ENCODE assay signal across 15 cellular contexts in the genomic region with DNA sequence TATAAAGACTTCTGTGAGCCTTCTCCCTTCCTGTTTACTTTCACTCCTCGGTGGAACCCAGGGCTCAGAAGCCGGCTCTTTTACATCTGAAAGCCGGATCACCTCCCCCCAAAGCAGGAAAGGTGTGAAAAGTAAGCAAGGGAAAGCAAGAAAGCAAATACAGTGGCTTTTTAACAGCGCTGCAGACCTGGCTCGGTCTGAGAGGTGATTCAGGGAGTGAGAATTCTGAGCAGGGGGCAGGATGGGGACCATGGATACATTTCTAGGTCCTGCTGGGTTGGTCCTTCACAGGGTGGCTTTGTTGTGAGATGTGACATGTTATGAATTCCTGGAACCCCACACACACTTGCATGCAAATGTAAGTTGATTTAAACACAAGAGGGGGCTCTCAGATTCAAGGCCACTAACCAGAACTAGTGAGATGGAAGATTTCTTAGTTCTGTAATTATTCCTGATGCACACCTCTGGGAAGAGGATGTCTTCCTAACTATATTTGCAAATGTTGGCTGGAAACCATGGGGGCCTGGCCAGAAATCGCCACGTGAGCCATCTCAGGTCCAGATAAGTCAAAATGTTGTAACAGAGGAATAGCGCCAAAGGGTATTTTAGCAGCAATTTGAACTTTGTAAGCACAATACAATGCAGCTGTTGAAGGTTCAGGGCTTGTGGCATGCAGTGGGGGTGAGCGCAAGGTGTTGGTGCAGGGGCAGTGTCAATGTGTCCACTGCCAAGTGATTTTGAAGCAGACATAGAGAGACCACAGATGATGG.
DNase-seq lines count a peak whose midpoint lies in the region; ATAC-seq and TF ChIP-seq lines count a peak whose summit lies in the region.
"Had no signal": no experiment of that assay in that cellular context is flagged by ENCODE, and none has a peak within 500 bp of the region (broad histone marks: within the 10 kb centered on the region; RNA-seq: fewer than 3 reads in every experiment).

No MANE protein-coding gene starts in this region.

- H3K27me3 Mint-ChIP-seq in brain, result no peaks in the 10 kb centered on the region

- TF ChIP-seq CTCF in right atrium auricular region (IDR thresholded peaks at IDR 0.05) (peak in 1 of 2 donors; percentile 19), brain (conservative IDR thresholded peaks at IDR 0.05) (peak; percentile 14 to 25), left lung (IDR thresholded peaks at IDR 0.05) (no peak), upper lobe of right lung (IDR thresholded peaks at IDR 0.05) (no peak)

- H3K36me3 ChIP-seq in right atrium auricular region, result no peaks in the 10 kb centered on the region
- no peaks in the 10 kb centered on the region for H3K36me3 ChIP-seq in left lung
- H3K36me3 ChIP-seq in upper lobe of right lung, result no peaks in the 10 kb centered on the region
- H3K36me3 ChIP-seq: ascending aorta had no signal

- H3K27me3 ChIP-seq in right atrium auricular region (no peaks in the 10 kb centered on the region), left lung (no peaks in the 10 kb centered on the region), upper lobe of right lung (no peaks in the 10 kb centered on the region)
- H3K27me3 ChIP-seq: ascending aorta, testis had no signal

- no peaks in the 10 kb centered on the region for H3K9me3 ChIP-seq in right atrium auricular region
- no peaks in the 10 kb centered on the region for H3K9me3 ChIP-seq in left lung
- no peaks in the 10 kb centered on the region for H3K9me3 ChIP-seq in upper lobe of right lung
- H3K9me3 ChIP-seq: A549, ascending aorta, testis had no signal

- no peaks in the 10 kb centered on the region for H3K36me3 Mint-ChIP-seq in brain
- H3K36me3 Mint-ChIP-seq: activated CD4-positive, alpha-beta memory T cell treated with anti-CD3 and anti-CD28 coated beads for 36 hours had no signal

- intact Hi-C loops in Right ventricle myocardium inferior (cut with DNase I) (loop anchor here (1.0 kb wide), 1 partner anchor 243 kb away; no protein-coding TSS in a partner anchor), left lung (cut with DNase I) (loop anchor here in 1 of 2 donors (10.0 kb wide), 1 partner anchor 243 kb away; no protein-coding TSS in a partner anchor), upper lobe of right lung (cut with DNase I) (no loop called here)

- DNase-seq in Right ventricle myocardium inferior (ENCODE audit: missing footprints), result no peak
- DNase-seq in right atrium auricular region (ENCODE audit: low spot score), result no peak
- no peak for DNase-seq in left lung
- no peak for DNase-seq in upper lobe of right lung
- DNase-seq in A172 (ENCODE audit: low spot score), result no peak
- DNase-seq: activated CD4-positive, alpha-beta memory T cell treated with anti-CD3 and anti-CD28 coated beads for 36 hours; foreskin fibroblast; NCI-H1105; NCI-H446 treated with DMSO at 0.1 percent for 48 hours; testis had no signal

- H3K27ac ChIP-seq in right atrium auricular region (no peak overlapping the region), left lung (no peak overlapping the region), upper lobe of right lung (no peak overlapping the region)
- H3K27ac ChIP-seq: A549, ascending aorta, testis had no signal

- H3K4me3 Mint-ChIP-seq in brain, result peak overlapping the region in 1 of 5 experiments; percentile 32
- H3K4me3 Mint-ChIP-seq: activated CD4-positive, alpha-beta memory T cell treated with anti-CD3 and anti-CD28 coated beads for 36 hours had no signal

- H3K4me1 ChIP-seq in right atrium auricular region (peaks cover 0 to 9% of the 10 kb centered on the region in 2 donors), left lung (no peaks in the 10 kb centered on the region), upper lobe of right lung (no peaks in the 10 kb centered on the region)
- H3K4me1 ChIP-seq: A549, ascending aorta, testis had no signal

- peaks cover 30% of the 10 kb centered on the region for H3K4me1 Mint-ChIP-seq in brain

- no peaks in the 10 kb centered on the region for H3K9me3 Mint-ChIP-seq in brain
- H3K9me3 Mint-ChIP-seq: activated CD4-positive, alpha-beta memory T cell treated with anti-CD3 and anti-CD28 coated beads for 36 hours had no signal

- H3K4me3 ChIP-seq in right atrium auricular region (no peak overlapping the region), left lung (no peak overlapping the region), upper lobe of right lung (no peak overlapping the region)
- H3K4me3 ChIP-seq: A549, ascending aorta, testis had no signal

- H3K27ac Mint-ChIP-seq in brain, result peak overlapping the region in 2 of 5 experiments; percentile 27 to 40
- H3K27ac Mint-ChIP-seq: activated CD4-positive, alpha-beta memory T cell treated with anti-CD3 and anti-CD28 coated beads for 36 hours had no signal

- ATAC-seq in Right ventricle myocardium inferior (peak; percentile 37), left lung (peak; percentile 33), upper lobe of right lung (peak; percentile 25), HG02970 (IDR thresholded peaks at IDR 0.05; ENCODE audit: low FRiP score, unreplicated experiment) (no peak), GM21367 (IDR thresholded peaks at IDR 0.05; ENCODE audit: unreplicated experiment) (no peak)
- ATAC-seq: A549 had no signal

Comparison
In these comparisons a context has a peak if more than half of its experiments do, and no peak if none do; other contexts are left out.
1. ATAC-seq: peak in Right ventricle myocardium inferior (single experiment), left lung (single experiment) and upper lobe of right lung (single experiment); none in HG02970 (single experiment) and GM21367 (single experiment).
2. CTCF ChIP-seq: peak in brain (2 of 2); none in left lung (0 of 2) and upper lobe of right lung (single experiment).